9 cellular contexts compared by ENCODE assay signal in genomic region chr14:31263485-31264133, GRCh38. TPM values are rescaled to one million over a fixed set of nuclear protein-coding genes. Genes with fewer than 3 reads are reported as not detected.
DNase-seq lines count a peak whose midpoint lies in the region; ATAC-seq, FAIRE-seq and TF ChIP-seq lines count a peak whose summit lies in the region.
"Had no signal": no experiment of that assay in that cellular context is flagged by ENCODE, and none has a peak within 500 bp of the region (broad histone marks: within the 10 kb centered on the region; RNA-seq: fewer than 3 reads in every experiment).

No MANE protein-coding gene starts in this region.

- H3K27ac ChIP-seq in spleen, result no peak overlapping the region

- H3K4me3 ChIP-seq in AG10803 (ENCODE audit: low read length), result no peak overlapping the region
- no peak overlapping the region for H3K4me3 ChIP-seq in fibroblast of pulmonary artery (replicated peaks; ENCODE audit: low read depth, low read length)
- no peak overlapping the region for H3K4me3 ChIP-seq in spleen

- 68 to 90% (median 84%) methylated on average over 2 of the region's 2 CpGs for WGBS in spleen, 5 donors

- H3K4me1 ChIP-seq in spleen, result peaks cover 0 to 15% (median 0%) of the 10 kb centered on the region in 6 donors

- H3K9me3 ChIP-seq in spleen, result no peaks in the 10 kb centered on the region

- TF ChIP-seq POLR2A in GM12892 (IDR thresholded peaks at IDR 0.05; ENCODE audit: low read depth, low read length) (no peak), spleen (IDR thresholded peaks at IDR 0.05) (no peak)

- H3K36me3 ChIP-seq in spleen, result no peaks in the 10 kb centered on the region

- H3K27me3 ChIP-seq in spleen (replicated peaks in 1 of 7), result no peaks in the 10 kb centered on the region

- DNase-seq in AG10803 (ENCODE audit: low read depth) (peak; percentile 100), RPMI7951 (ENCODE audit: low read depth) (peak; percentile 87), fibroblast of pulmonary artery (ENCODE audit: low read depth) (peak; percentile 99), non-pigmented ciliary epithelial cell (ENCODE audit: low read depth) (peak; percentile 99), GM12892 (ENCODE audit: insufficient read length) (no peak), GM20000 (ENCODE audit: low spot score) (no peak), spleen (no peak)
- DNase-seq: stimulated activated CD4-positive, alpha-beta T cell treated with anti-CD3 and anti-CD28 coated beads, Interleukin-4, amount 100 ng/mL, for 1 hour had no signal

- no peak for ATAC-seq in HG03139 (IDR thresholded peaks at IDR 0.05; ENCODE audit: unreplicated experiment)

- TF ChIP-seq CTCF in AG10803 (conservative IDR thresholded peaks at IDR 0.05; ENCODE audit: low read length) (no peak), fibroblast of pulmonary artery (IDR thresholded peaks at IDR 0.05; ENCODE audit: low read length, missing control alignments) (no peak), GM20000 (IDR thresholded peaks at IDR 0.05; ENCODE audit: extremely low read depth, missing control alignments) (no peak), spleen (IDR thresholded peaks at IDR 0.05 in 8 of 11, conservative IDR thresholded peaks at IDR 0.05 in 3 of 11) (no peak)

- FAIRE-seq in GM12892 (lab: Jason Lieb, UNC), result no peak

- intact Hi-C loops in spleen (cut with DNase I; ENCODE audit: low total_unique reads), result no loop called here

RNA-seq across cellular contexts. Expression of gene HECTD1, which starts 56.0 kb away (rescaled TPM):
- total RNA-seq in RPMI7951 (2014; rRNA removed; shearing (Covaris generic)), result 79.9 and 80.0 TPM in 2 replicates
- 50.8 TPM for polyA plus RNA-seq in GM12892 (2012; ENCODE audit: missing spikeins)
- 100 to 1,000 TPM; 133 to 176 (median 160) TPM for total RNA-seq in spleen
- 10 to 100 TPM; 27.6 to 31.4 (median 28.6) TPM for polyA plus RNA-seq in spleen

Comparison
In these comparisons a context has a peak if more than half of its experiments do, and no peak if none do; other contexts are left out.
1. DNase-seq: peak in AG10803 (single experiment), RPMI7951 (single experiment), fibroblast of pulmonary artery (single experiment) and non-pigmented ciliary epithelial cell (single experiment); none in GM12892 (single experiment), GM20000 (single experiment) and spleen (single experiment).